ENCODE assay signal across 17 cellular contexts in the genomic region with DNA sequence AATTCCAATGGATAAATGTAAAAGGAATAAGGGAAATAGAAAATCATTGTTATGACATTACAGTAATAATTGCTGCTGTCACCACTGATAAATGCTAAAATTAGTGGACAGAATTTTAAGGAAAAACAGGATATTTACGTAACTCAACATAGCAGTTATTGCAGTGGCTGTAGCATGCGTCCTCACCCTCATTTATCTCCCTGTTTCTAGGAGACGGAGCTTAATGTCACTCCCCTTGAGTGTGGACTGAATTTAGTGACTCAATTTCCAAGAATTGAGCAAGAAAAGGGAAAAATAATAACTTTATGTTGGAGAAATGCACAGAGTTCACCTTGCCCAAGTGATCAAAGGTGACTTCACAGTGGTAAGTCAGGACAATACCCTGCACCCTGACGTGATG. TPM values are rescaled to one million over a fixed set of nuclear protein-coding genes. Genes with fewer than 3 reads are reported as not detected.
DNase-seq lines count a peak whose midpoint lies in the region; ATAC-seq and TF ChIP-seq lines count a peak whose summit lies in the region.
"Had no signal": no experiment of that assay in that cellular context is flagged by ENCODE, and none has a peak within 500 bp of the region (broad histone marks: within the 10 kb centered on the region; RNA-seq: fewer than 3 reads in every experiment).

No MANE protein-coding gene starts in this region.

- TF ChIP-seq CTCF in IMR-90 (conservative IDR thresholded peaks at IDR 0.05; ENCODE audit: low read depth, low read length) (no peak), fibroblast of villous mesenchyme (IDR thresholded peaks at IDR 0.05; ENCODE audit: insufficient read depth, low read depth, low read length) (no peak), lower leg skin (IDR thresholded peaks at IDR 0.05) (no peak)

- no peak overlapping the region for H4K5ac ChIP-seq in IMR-90 (ENCODE audit: low read depth, low read length)

- no peak overlapping the region for H4K8ac ChIP-seq in IMR-90 (ENCODE audit: low read depth in 2 of 2, low read length in 2 of 2)

- peaks cover 0 to under 1% (median 0%) of the 10 kb centered on the region in 11 experiments; a peak in 3 of 22 replicates for H3K9me3 ChIP-seq in BLaER1 treated with 17β-estradiol and CSF1 and Interleukin-3, amounts not matched to agents 10 nM and 100 nM (replicated peaks in 1 of 11)
- H3K9me3 ChIP-seq in IMR-90 (ENCODE audit: control insufficient read depth, insufficient read depth, low read length) (peaks cover 4% of the 10 kb centered on the region), T-helper 17 cell (ENCODE audit: control insufficient read depth, low read length, poor library complexity, severe bottlenecking) (no peaks in the 10 kb centered on the region)
- no peaks in the 10 kb centered on the region for H3K9me3 ChIP-seq in CD8-positive, alpha-beta memory T cell (ENCODE audit: low read length)

- H3K4ac ChIP-seq in IMR-90 (ENCODE audit: low read depth, low read length): peak overlapping the region; percentile 15

- no peak overlapping the region for H3K4me3 Mint-ChIP-seq in T-helper 17 cell
- H3K4me3 Mint-ChIP-seq in CD8-positive, alpha-beta memory T cell: no peak overlapping the region
- H3K4me3 Mint-ChIP-seq: CD4-positive, alpha-beta T cell; GM23338; H9 had no signal

- no peaks in the 10 kb centered on the region for H3K36me3 Mint-ChIP-seq in T-helper 17 cell (ENCODE audit: low read depth)
- no peaks in the 10 kb centered on the region for H3K36me3 Mint-ChIP-seq in CD8-positive, alpha-beta memory T cell
- H3K36me3 Mint-ChIP-seq: CD14-positive monocyte had no signal

- H4K20me1 ChIP-seq in BLaER1 treated with 17β-estradiol and CSF1 and Interleukin-3, amounts not matched to agents 10 nM and 100 nM: no peaks in the 10 kb centered on the region
- no peaks in the 10 kb centered on the region for H4K20me1 ChIP-seq in IMR-90 (ENCODE audit: insufficient read depth, low read length)

- H3K23ac ChIP-seq in IMR-90 (ENCODE audit: low read depth, low read length): no peak overlapping the region

- ATAC-seq in IMR-90 (ENCODE audit: low read depth): no peak
- no peak for ATAC-seq in T-helper 17 cell
- ATAC-seq: GM12878, GM23338, HCT116 had no signal

- DNase-seq in IMR-90 (no peak), amniotic epithelial cell (ENCODE audit: low read depth) (peak; percentile 67), fibroblast of villous mesenchyme (ENCODE audit: low read depth) (peak; percentile 32), T-helper 17 cell (no peak), lower leg skin (ENCODE audit: low spot score in 2 of 2) (no peak), NOMO-1 (lab: John Stamatoyannopoulos, UW; ENCODE audit: unreplicated experiment in 2 of 2) (no peak)
- no peak for DNase-seq in CD8-positive, alpha-beta memory T cell
- DNase-seq: CD4-positive, alpha-beta T cell; COR-L47; DMS153; DND-41; H9 had no signal

- peak overlapping the region; percentile 33; the same call in 1 of the 2 replicates for H2BK20ac ChIP-seq in IMR-90 (ENCODE audit: low read depth, low read length)

- no peak overlapping the region for H3K4me3 ChIP-seq in BLaER1 treated with 17β-estradiol and CSF1 and Interleukin-3, amounts not matched to agents 10 nM and 100 nM
- H3K4me3 ChIP-seq in IMR-90 (ENCODE audit: insufficient read depth, low read depth, low read length): no peak overlapping the region
- H3K4me3 ChIP-seq in fibroblast of villous mesenchyme (ENCODE audit: low read depth, low read length): no peak overlapping the region
- H3K4me3 ChIP-seq in CD8-positive, alpha-beta memory T cell (ENCODE audit: low read length): no peak overlapping the region
- no peak overlapping the region for H3K4me3 ChIP-seq in lower leg skin (ENCODE audit: low read depth, poor library complexity, severe bottlenecking)
- H3K4me3 ChIP-seq: GM12878, GM23338 had no signal

- no peak overlapping the region for H2AFZ ChIP-seq in IMR-90 (replicated peaks; ENCODE audit: low read length, poor library complexity)

- peaks cover 13% of the 10 kb centered on the region for H3K9me1 ChIP-seq in IMR-90 (ENCODE audit: insufficient read depth, low read length)

- peaks cover 0 to 8% of the 10 kb centered on the region in 2 experiments; a peak in 1 of 4 replicates for H3K79me1 ChIP-seq in IMR-90 (ENCODE audit: low read depth in 1 of 2, low read length in 2 of 2)

- WGBS in IMR-90 (ENCODE audit: extremely low coverage in 2 of 2, insufficient read length in 1 of 2), 2 experiments: no CpG with 5 or more reads among the region's 4 CpGs
- WGBS in lower leg skin, 2 donors: 88 to 93% methylated on average over 4 of the region's 4 CpGs

- no peak overlapping the region for H2BK5ac ChIP-seq in IMR-90 (ENCODE audit: low read depth, low read length, poor library complexity, severe bottlenecking)

- H3K27me3 ChIP-seq in BLaER1 treated with 17β-estradiol and CSF1 and Interleukin-3, amounts not matched to agents 10 nM and 100 nM: no peaks in the 10 kb centered on the region
- no peaks in the 10 kb centered on the region for H3K27me3 ChIP-seq in IMR-90 (ENCODE audit: control insufficient read depth, insufficient read depth, low read length)
- no peaks in the 10 kb centered on the region for H3K27me3 ChIP-seq in CD8-positive, alpha-beta memory T cell (ENCODE audit: insufficient read depth, low read length, poor library complexity, severe bottlenecking)

- no peaks in the 10 kb centered on the region for H3K36me3 ChIP-seq in BLaER1 treated with 17β-estradiol and CSF1 and Interleukin-3, amounts not matched to agents 10 nM and 100 nM
- no peaks in the 10 kb centered on the region for H3K36me3 ChIP-seq in IMR-90 (ENCODE audit: control insufficient read depth, insufficient read depth, low read length)
- H3K36me3 ChIP-seq in CD8-positive, alpha-beta memory T cell (ENCODE audit: insufficient read depth, low read length): no peaks in the 10 kb centered on the region

- H3K4me1 ChIP-seq in BLaER1 treated with 17β-estradiol and CSF1 and Interleukin-3, amounts not matched to agents 10 nM and 100 nM: peaks cover 18 to 75% (median 72%) of the 10 kb centered on the region in 10 experiments
- peaks cover 13% of the 10 kb centered on the region for H3K4me1 ChIP-seq in IMR-90 (ENCODE audit: control insufficient read depth, insufficient read depth, low read length)
- H3K4me1 ChIP-seq in CD8-positive, alpha-beta memory T cell (ENCODE audit: insufficient read depth, low read length): peaks cover 7% of the 10 kb centered on the region

- H3K56ac ChIP-seq in IMR-90 (ENCODE audit: extremely low read depth, insufficient read depth, low read length): no peak overlapping the region

- no peak overlapping the region for H3K18ac ChIP-seq in IMR-90 (ENCODE audit: low read depth, low read length)

- H4K91ac ChIP-seq in IMR-90 (ENCODE audit: insufficient read depth, low read depth, low read length): no peak overlapping the region

- peaks cover 3% of the 10 kb centered on the region for H3K4me1 Mint-ChIP-seq in T-helper 17 cell
- peaks cover 6 to 23% (median 12%) of the 10 kb centered on the region in 3 donors for H3K4me1 Mint-ChIP-seq in CD8-positive, alpha-beta memory T cell

- H2BK120ac ChIP-seq in IMR-90 (ENCODE audit: low read depth, low read length): peak overlapping the region; percentile 46; the same call in 1 of the 2 replicates

- peak overlapping the region in 9 of 11 experiments; percentile 2 to 78 (median 56); a peak in 17 of 22 replicates for H3K4me2 ChIP-seq in BLaER1 treated with 17β-estradiol and CSF1 and Interleukin-3, amounts not matched to agents 10 nM and 100 nM
- H3K4me2 ChIP-seq in IMR-90 (ENCODE audit: low read depth, low read length): no peak overlapping the region
- H3K4me2 ChIP-seq: GM23338 had no signal

- H2AK5ac ChIP-seq in IMR-90 (ENCODE audit: low read depth, low read length): peak overlapping the region; percentile 74

- no peak overlapping the region for H2BK15ac ChIP-seq in IMR-90 (ENCODE audit: low read depth, low read length)

- no peak overlapping the region for H3K27ac Mint-ChIP-seq in T-helper 17 cell
- H3K27ac Mint-ChIP-seq in CD8-positive, alpha-beta memory T cell: peak overlapping the region in 1 of 8 donors; percentile 20
- H3K27ac Mint-ChIP-seq: CD14-positive monocyte; CD4-positive, alpha-beta T cell; GM23338; H9 had no signal

- no peak overlapping the region for H3K9ac ChIP-seq in BLaER1 treated with 17β-estradiol and CSF1 and Interleukin-3, amounts not matched to agents 10 nM and 100 nM
- H3K9ac ChIP-seq in IMR-90 (ENCODE audit: low read depth, low read length): no peak overlapping the region

- intact Hi-C loops in IMR-90 (cut with micrococcal nuclease) (no loop called here), lower leg skin (cut with DNase I; ENCODE audit: low total_unique reads) (no loop called here)

- CTCF ChIA-PET in IMR-90 (lab: Yijun Ruan, JAX): no interaction called here
- CTCF ChIA-PET in CD8-positive, alpha-beta memory T cell (lab: Charles Lee): no interaction called here

- POLR2A ChIA-PET in IMR-90 (lab: Charles Lee; ENCODE audit: unreplicated experiment): no interaction called here
- POLR2A ChIA-PET in CD8-positive, alpha-beta memory T cell (lab: Charles Lee): no interaction called here

- H3K14ac ChIP-seq in IMR-90 (replicated peaks; ENCODE audit: low read depth, low read length): no peak overlapping the region

- in situ Hi-C loops in IMR-90 (cut with MboI; ENCODE audit: low sequenced_read_pairs): no loop called here

- no peak for TF ChIP-seq RAD21 in IMR-90 (IDR thresholded peaks at IDR 0.05; ENCODE audit: low read length)

- H3K27me3 Mint-ChIP-seq in T-helper 17 cell: peaks cover 36% of the 10 kb centered on the region
- H3K27me3 Mint-ChIP-seq in CD8-positive, alpha-beta memory T cell: peaks cover 6 to 33% of the 10 kb centered on the region in 2 donors

- H3K27ac ChIP-seq in BLaER1 treated with 17β-estradiol and CSF1 and Interleukin-3, amounts not matched to agents 10 nM and 100 nM: peak overlapping the region in 2 of 11 experiments; percentile 9 to 79; a peak in 2 of 22 replicates
- no peak overlapping the region for H3K27ac ChIP-seq in IMR-90 (ENCODE audit: insufficient read depth, low read length)
- no peak overlapping the region for H3K27ac ChIP-seq in CD8-positive, alpha-beta memory T cell (ENCODE audit: low read depth, low read length)

- dilution Hi-C loops in IMR-90 (cut with HindIII; ENCODE audit: low sequenced_read_pairs, unreplicated experiment): no loop called here

- no TSS peak for BruUV-seq in IMR-90 (replicated peaks; lab: Mats Ljungman, UMichigan)

- H3K9me3 Mint-ChIP-seq in CD8-positive, alpha-beta memory T cell: no peaks in the 10 kb centered on the region
- H3K9me3 Mint-ChIP-seq: CD4-positive, alpha-beta T cell had no signal

- TF ChIP-seq POLR2A in IMR-90 (IDR thresholded peaks at IDR 0.05; ENCODE audit: low read depth, low read length): no peak
- TF ChIP-seq POLR2A in lower leg skin (IDR thresholded peaks at IDR 0.05): no peak

- H2AK9ac ChIP-seq in IMR-90 (replicated peaks; ENCODE audit: low read depth, low read length, poor library complexity): no peak overlapping the region

RNA-seq across cellular contexts. Expression of a gene that starts 33.3 kb away (rescaled TPM):
- total RNA-seq in IMR-90 (2012; rRNA removed) (4.3 and 6.7 TPM in 2 replicates), fibroblast of villous mesenchyme (33.7 and 45.1 TPM in 2 replicates), T-helper 17 cell (10 to 100 TPM in 1 of 2 donors, 1 to 10 TPM in 1; 5.4 to 17.1 TPM), lower leg skin (100 to 1,000 TPM in 1 of 4 donors, 10 to 100 TPM in 3; 63.3 to 126 (median 85.9) TPM)
- polyA plus RNA-seq in IMR-90 (2012; rRNA removed): 46.7 and 52.6 TPM in 2 replicates
- polyA plus RNA-seq in IMR-90 (2012; cell fraction: cytosol; rRNA removed): 66.0 and 124 TPM in 2 replicates
- polyA plus RNA-seq in IMR-90 (2012; cell fraction: nucleus; rRNA removed; ENCODE audit: low replicate concordance): 136 and 394 TPM in 2 replicates
- 1 to 10 TPM; 1.9 to 2.2 TPM for total RNA-seq in CD8-positive, alpha-beta memory T cell
- polyA plus RNA-seq in CD8-positive, alpha-beta memory T cell: 4.7 TPM

Comparison
In these comparisons a context has a peak if more than half of its experiments do, and no peak if none do; other contexts are left out.
1. DNase-seq: peak in amniotic epithelial cell (single experiment) and fibroblast of villous mesenchyme (single experiment); none in IMR-90 (single experiment), T-helper 17 cell (0 of 3), CD8-positive, alpha-beta memory T cell (0 of 5), lower leg skin (0 of 2) and NOMO-1 (0 of 2).